In the genomic region with DNA sequence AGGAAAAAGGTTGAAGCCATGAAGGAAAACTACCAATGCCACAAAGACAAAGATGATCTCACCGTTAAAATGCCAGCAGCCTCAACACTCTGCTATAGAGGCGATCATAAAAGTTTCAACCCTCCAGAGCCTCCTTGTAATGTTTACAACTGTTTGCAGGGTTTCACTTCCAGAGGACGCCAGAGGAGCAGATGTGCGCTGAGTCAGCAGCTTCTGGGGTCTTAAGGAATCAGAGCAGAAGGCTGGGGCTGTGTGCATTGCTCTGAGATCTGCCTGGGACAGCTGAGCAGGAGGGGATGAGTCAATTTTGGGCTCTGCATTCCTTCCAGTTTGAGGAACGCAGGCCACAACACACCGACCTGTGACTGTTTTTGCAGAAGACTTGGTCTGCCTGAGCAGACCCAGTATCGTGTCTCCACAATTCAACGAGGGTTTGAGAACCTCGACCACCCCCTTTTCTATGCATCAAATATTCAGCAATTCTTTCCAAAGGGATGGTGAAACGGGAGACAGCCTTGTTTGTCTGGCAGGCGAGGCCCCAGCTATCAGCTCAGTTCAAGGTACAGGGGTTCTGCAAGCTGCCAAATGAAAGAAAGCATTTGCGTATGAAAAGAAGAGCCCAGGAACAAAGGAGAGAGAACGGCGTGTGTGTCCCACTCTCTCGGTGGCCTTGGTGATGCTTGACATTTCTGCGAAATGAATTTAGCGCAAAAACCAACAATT, we compare ENCODE assay signal across 1 cellular context.
TF ChIP-seq lines count a peak whose summit lies in the region.

No MANE protein-coding gene starts in this region.

TF ChIP-seq in HepG2, 621 proteins besides CTCF, POLR2A, EP300 and RAD21 (continued from another document):
- TF ChIP-seq, protein P1, sequence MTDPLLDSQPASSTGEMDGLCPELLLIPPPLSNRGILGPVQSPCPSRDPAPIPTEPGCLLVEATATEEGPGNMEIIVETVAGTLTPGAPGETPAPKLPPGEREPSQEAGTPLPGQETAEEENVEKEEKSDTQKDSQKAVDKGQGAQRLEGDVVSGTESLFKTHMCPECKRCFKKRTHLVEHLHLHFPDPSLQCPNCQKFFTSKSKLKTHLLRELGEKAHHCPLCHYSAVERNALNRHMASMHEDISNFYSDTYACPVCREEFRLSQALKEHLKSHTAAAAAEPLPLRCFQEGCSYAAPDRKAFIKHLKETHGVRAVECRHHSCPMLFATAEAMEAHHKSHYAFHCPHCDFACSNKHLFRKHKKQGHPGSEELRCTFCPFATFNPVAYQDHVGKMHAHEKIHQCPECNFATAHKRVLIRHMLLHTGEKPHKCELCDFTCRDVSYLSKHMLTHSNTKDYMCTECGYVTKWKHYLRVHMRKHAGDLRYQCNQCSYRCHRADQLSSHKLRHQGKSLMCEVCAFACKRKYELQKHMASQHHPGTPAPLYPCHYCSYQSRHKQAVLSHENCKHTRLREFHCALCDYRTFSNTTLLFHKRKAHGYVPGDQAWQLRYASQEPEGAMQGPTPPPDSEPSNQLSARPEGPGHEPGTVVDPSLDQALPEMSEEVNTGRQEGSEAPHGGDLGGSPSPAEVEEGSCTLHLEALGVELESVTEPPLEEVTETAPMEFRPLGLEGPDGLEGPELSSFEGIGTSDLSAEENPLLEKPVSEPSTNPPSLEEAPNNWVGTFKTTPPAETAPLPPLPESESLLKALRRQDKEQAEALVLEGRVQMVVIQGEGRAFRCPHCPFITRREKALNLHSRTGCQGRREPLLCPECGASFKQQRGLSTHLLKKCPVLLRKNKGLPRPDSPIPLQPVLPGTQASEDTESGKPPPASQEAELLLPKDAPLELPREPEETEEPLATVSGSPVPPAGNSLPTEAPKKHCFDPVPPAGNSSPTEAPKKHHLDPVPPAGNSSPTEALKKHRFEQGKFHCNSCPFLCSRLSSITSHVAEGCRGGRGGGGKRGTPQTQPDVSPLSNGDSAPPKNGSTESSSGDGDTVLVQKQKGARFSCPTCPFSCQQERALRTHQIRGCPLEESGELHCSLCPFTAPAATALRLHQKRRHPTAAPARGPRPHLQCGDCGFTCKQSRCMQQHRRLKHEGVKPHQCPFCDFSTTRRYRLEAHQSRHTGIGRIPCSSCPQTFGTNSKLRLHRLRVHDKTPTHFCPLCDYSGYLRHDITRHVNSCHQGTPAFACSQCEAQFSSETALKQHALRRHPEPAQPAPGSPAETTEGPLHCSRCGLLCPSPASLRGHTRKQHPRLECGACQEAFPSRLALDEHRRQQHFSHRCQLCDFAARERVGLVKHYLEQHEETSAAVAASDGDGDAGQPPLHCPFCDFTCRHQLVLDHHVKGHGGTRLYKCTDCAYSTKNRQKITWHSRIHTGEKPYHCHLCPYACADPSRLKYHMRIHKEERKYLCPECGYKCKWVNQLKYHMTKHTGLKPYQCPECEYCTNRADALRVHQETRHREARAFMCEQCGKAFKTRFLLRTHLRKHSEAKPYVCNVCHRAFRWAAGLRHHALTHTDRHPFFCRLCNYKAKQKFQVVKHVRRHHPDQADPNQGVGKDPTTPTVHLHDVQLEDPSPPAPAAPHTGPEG (CRISPR knock-in tag; IDR thresholded peaks at IDR 0.05) = no peak
